ENCODE assay signal across 11 cellular contexts in genomic region chr7:100079024-100079560, GRCh38. TPM values are rescaled to one million over a fixed set of nuclear protein-coding genes. Genes with fewer than 3 reads are reported as not detected.
DNase-seq lines count a peak whose midpoint lies in the region; ATAC-seq and TF ChIP-seq lines count a peak whose summit lies in the region.
"Had no signal": no experiment of that assay in that cellular context is flagged by ENCODE, and none has a peak within 500 bp of the region (broad histone marks: within the 10 kb centered on the region; RNA-seq: fewer than 3 reads in every experiment).

No MANE protein-coding gene starts in this region.

- intact Hi-C loops in Right ventricle myocardium inferior (cut with DNase I): no loop called here

- H3K36me3 Mint-ChIP-seq in CD4-positive, CD25-positive, alpha-beta regulatory T cell: peaks cover 36% of the 10 kb centered on the region

- no peak for TF ChIP-seq EP300 in neural cell (conservative IDR thresholded peaks at IDR 0.05; ENCODE audit: poor library complexity, severe bottlenecking)

- ATAC-seq in CD4-positive, CD25-positive, alpha-beta regulatory T cell (ENCODE audit: low read depth in 2 of 2): no peak
- ATAC-seq in Right ventricle myocardium inferior: no peak
- no peak for ATAC-seq in activated CD4-positive, CD25-positive, alpha-beta regulatory T cell treated with anti-CD3 and anti-CD28 coated beads, Interleukin-2, amount 50 U/mL, for 24 hours

- H3F3A ChIP-seq in neural cell (ENCODE audit: insufficient read depth, low read length, poor library complexity, severe bottlenecking): no peaks in the 10 kb centered on the region

- no peak overlapping the region for H3K4me3 ChIP-seq in CD4-positive, CD25-positive, alpha-beta regulatory T cell (ENCODE audit: low read depth, low read length)
- peak overlapping the region; percentile 47 to 83 for H3K4me3 ChIP-seq in duodenal mucosa (ENCODE audit: low read depth in 1 of 2, low read length in 2 of 2)
- peak overlapping the region; percentile 91 for H3K4me3 ChIP-seq in neural cell (ENCODE audit: low read length)

- H3K4me1 ChIP-seq in CD4-positive, CD25-positive, alpha-beta regulatory T cell (ENCODE audit: control insufficient read depth, insufficient read depth, low read length, poor library complexity, severe bottlenecking): peaks cover 31% of the 10 kb centered on the region
- H3K4me1 ChIP-seq in duodenal mucosa (ENCODE audit: control insufficient read depth in 1 of 2, insufficient read depth in 2 of 2, low read length in 2 of 2): peaks cover 20 to 42% of the 10 kb centered on the region in 2 donors

- no peaks in the 10 kb centered on the region for H4K20me1 ChIP-seq in neural cell (ENCODE audit: insufficient read depth)

- TF ChIP-seq RAD21 in neural cell (conservative IDR thresholded peaks at IDR 0.05): no peak

- no peak overlapping the region for H2AFZ ChIP-seq in neural cell (ENCODE audit: low read depth, low read length)

- H3K36me3 ChIP-seq in CD4-positive, CD25-positive, alpha-beta regulatory T cell (ENCODE audit: control insufficient read depth, insufficient read depth, low read length): peaks cover 41% of the 10 kb centered on the region
- H3K36me3 ChIP-seq in duodenal mucosa (ENCODE audit: control insufficient read depth in 1 of 2, insufficient read depth in 2 of 2, low read length in 2 of 2): peaks cover 19 to 32% of the 10 kb centered on the region in 2 donors
- H3K36me3 ChIP-seq in neural cell (ENCODE audit: insufficient read depth, low read length): peaks cover 11% of the 10 kb centered on the region

- no peak overlapping the region for H3K4me2 ChIP-seq in neural cell (ENCODE audit: low read length)

- H3K9me3 ChIP-seq in CD4-positive, CD25-positive, alpha-beta regulatory T cell (ENCODE audit: control insufficient read depth in 2 of 2, low read length in 2 of 2): no peaks in the 10 kb centered on the region
- no peaks in the 10 kb centered on the region for H3K9me3 ChIP-seq in duodenal mucosa (ENCODE audit: control insufficient read depth in 1 of 2, low read length in 2 of 2)
- H3K9me3 ChIP-seq in neural cell (ENCODE audit: low read length): no peaks in the 10 kb centered on the region

- H3K27ac Mint-ChIP-seq in CD4-positive, CD25-positive, alpha-beta regulatory T cell: no peak overlapping the region

- DNase-seq in CD4-positive, CD25-positive, alpha-beta regulatory T cell: no peak
- DNase-seq in HuH-7 (ENCODE audit: low spot score): peak; percentile 51
- no peak for DNase-seq in 8988T
- no peak for DNase-seq in Right ventricle myocardium inferior (ENCODE audit: missing footprints)
- no peak for DNase-seq in NCI-H1092 treated with DMSO at 0.1 percent for 48 hours (lab: John Stamatoyannopoulos, UW)
- DNase-seq: COR-L47, NCI-H345, retina had no signal

- no peaks in the 10 kb centered on the region for H3K27me3 ChIP-seq in CD4-positive, CD25-positive, alpha-beta regulatory T cell (ENCODE audit: control insufficient read depth, insufficient read depth, low read length)
- H3K27me3 ChIP-seq in duodenal mucosa (ENCODE audit: control insufficient read depth in 1 of 2, insufficient read depth in 2 of 2, low read length in 2 of 2): no peaks in the 10 kb centered on the region
- H3K27me3 ChIP-seq in neural cell (ENCODE audit: insufficient read depth, low read depth, low read length): no peaks in the 10 kb centered on the region

- peak overlapping the region; percentile 7 to 81 (median 45) for H3K4me3 Mint-ChIP-seq in CD4-positive, CD25-positive, alpha-beta regulatory T cell

- peaks cover 0 to 2% (median 0%) of the 10 kb centered on the region in 7 donors for H3K9me3 Mint-ChIP-seq in CD4-positive, CD25-positive, alpha-beta regulatory T cell

- no peak overlapping the region for H3K27ac ChIP-seq in CD4-positive, CD25-positive, alpha-beta regulatory T cell (ENCODE audit: insufficient read depth, low read length, poor library complexity, severe bottlenecking)
- H3K27ac ChIP-seq in duodenal mucosa (ENCODE audit: low read depth, low read length) (peak overlapping the region; percentile 17), neural cell (ENCODE audit: low read length) (no peak overlapping the region)

- peak overlapping the region; percentile 37 to 67 for H3K9ac ChIP-seq in duodenal mucosa (ENCODE audit: low read depth in 1 of 2, low read length in 2 of 2)
- H3K9ac ChIP-seq in neural cell (ENCODE audit: low read length): no peak overlapping the region

- peaks cover 12% of the 10 kb centered on the region for H3K27me3 Mint-ChIP-seq in CD4-positive, CD25-positive, alpha-beta regulatory T cell

- peaks cover 6 to 40% (median 21%) of the 10 kb centered on the region in 4 donors for H3K4me1 Mint-ChIP-seq in CD4-positive, CD25-positive, alpha-beta regulatory T cell

- TF ChIP-seq CTCF in neural cell (IDR thresholded peaks at IDR 0.05; ENCODE audit: poor library complexity, severe bottlenecking): no peak

- no peaks in the 10 kb centered on the region for H3K9me2 ChIP-seq in neural cell (ENCODE audit: insufficient read depth, low read length)

- H3K79me2 ChIP-seq in neural cell (replicated peaks; ENCODE audit: insufficient read depth, low read length): peaks cover 47% of the 10 kb centered on the region

TF ChIP-seq in neural cell, 6 proteins besides CTCF, POLR2A, EP300 and RAD21:
- TF ChIP-seq MXI1 (conservative IDR thresholded peaks at IDR 0.05; ENCODE audit: poor library complexity, severe bottlenecking) (no peak), EZH2 (IDR thresholded peaks at IDR 0.05; ENCODE audit: borderline replicate concordance, insufficient read depth, low read length, poor library complexity, severe bottlenecking) (no peak)

RNA-seq across cellular contexts. Expression of gene ZNF3, which starts 2.4 kb away (rescaled TPM):
- total RNA-seq in CD4-positive, CD25-positive, alpha-beta regulatory T cell: 29.2 TPM
- polyA plus RNA-seq in CD4-positive, CD25-positive, alpha-beta regulatory T cell: 10 to 100 TPM; 13.4 to 27.6 (median 20.7) TPM
- 57.2 and 71.2 TPM in 2 replicates for polyA plus RNA-seq in neural cell
- polyA minus RNA-seq in neural cell: 79.6 and 80.0 TPM in 2 replicates
- total RNA-seq in Right ventricle myocardium inferior: 14.6 TPM

RNA-seq across cellular contexts. Expression of gene COPS6, which starts 9.7 kb away (rescaled TPM):
- 74.4 TPM for total RNA-seq in CD4-positive, CD25-positive, alpha-beta regulatory T cell
- polyA plus RNA-seq in CD4-positive, CD25-positive, alpha-beta regulatory T cell: 100 to 1,000 TPM; 123 to 180 (median 144) TPM
- 57.1 and 89.2 TPM in 2 replicates for polyA plus RNA-seq in neural cell
- 29.9 and 38.2 TPM in 2 replicates for polyA minus RNA-seq in neural cell
- total RNA-seq in Right ventricle myocardium inferior: 117 TPM

RNA-seq across cellular contexts. Expression of gene MCM7, which starts 22.1 kb away (rescaled TPM):
- total RNA-seq in CD4-positive, CD25-positive, alpha-beta regulatory T cell: 82.0 TPM
- polyA plus RNA-seq in CD4-positive, CD25-positive, alpha-beta regulatory T cell: 10 to 100 TPM; 31.2 to 45.2 (median 35.8) TPM
- polyA plus RNA-seq in neural cell: 118 and 146 TPM in 2 replicates
- 57.9 and 65.0 TPM in 2 replicates for polyA minus RNA-seq in neural cell
- total RNA-seq in Right ventricle myocardium inferior: 25.4 TPM

RNA-seq across cellular contexts. Expression of gene AP4M1, which starts 22.4 kb away (rescaled TPM):
- 5.6 TPM for total RNA-seq in CD4-positive, CD25-positive, alpha-beta regulatory T cell
- 1 to 10 TPM; 2.6 to 6.4 (median 4.3) TPM for polyA plus RNA-seq in CD4-positive, CD25-positive, alpha-beta regulatory T cell
- polyA plus RNA-seq in neural cell: 78.9 and 100 TPM in 2 replicates
- 34.3 and 35.2 TPM in 2 replicates for polyA minus RNA-seq in neural cell
- 10.1 TPM for total RNA-seq in Right ventricle myocardium inferior

RNA-seq across cellular contexts. Expression of gene ZSCAN21, which starts 29.5 kb away (rescaled TPM):
- total RNA-seq in CD4-positive, CD25-positive, alpha-beta regulatory T cell: 6.0 TPM
- 1 to 10 TPM; 5.1 to 9.8 (median 8.6) TPM for polyA plus RNA-seq in CD4-positive, CD25-positive, alpha-beta regulatory T cell
- polyA plus RNA-seq in neural cell: 26.0 and 27.6 TPM in 2 replicates
- 28.6 and 31.7 TPM in 2 replicates for polyA minus RNA-seq in neural cell
- 9.4 TPM for total RNA-seq in Right ventricle myocardium inferior
